ENCODE assay signal across 2 cellular contexts in the genomic region with DNA sequence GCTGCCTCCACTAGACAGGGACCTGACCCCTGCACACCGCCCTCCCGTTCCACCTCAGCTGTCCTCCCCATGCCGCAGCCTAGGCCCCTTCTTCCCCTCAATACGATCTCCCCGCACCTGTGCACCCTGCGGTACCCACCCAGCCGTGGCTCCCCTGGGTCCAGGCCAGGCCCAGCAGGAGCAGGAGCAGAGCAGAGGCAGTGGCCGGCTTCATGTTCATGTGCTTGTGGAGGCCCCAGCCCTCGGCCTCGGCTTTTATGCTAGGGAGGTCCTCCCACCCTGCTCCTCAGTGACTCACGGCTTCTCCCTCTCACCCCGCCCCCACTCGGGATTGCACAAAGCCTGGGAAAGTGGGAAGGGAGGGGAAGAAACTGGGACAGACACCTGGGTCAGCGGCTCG.
A peak's percentile ranks its signal among the peaks of the same experiment; 100 is the strongest.
TF ChIP-seq lines count a peak whose summit lies in the region.

No MANE protein-coding gene starts in this region.

TF ChIP-seq in HEK293, 187 proteins besides CTCF, POLR2A, EP300 and RAD21:
- TF ChIP-seq, protein P1, sequence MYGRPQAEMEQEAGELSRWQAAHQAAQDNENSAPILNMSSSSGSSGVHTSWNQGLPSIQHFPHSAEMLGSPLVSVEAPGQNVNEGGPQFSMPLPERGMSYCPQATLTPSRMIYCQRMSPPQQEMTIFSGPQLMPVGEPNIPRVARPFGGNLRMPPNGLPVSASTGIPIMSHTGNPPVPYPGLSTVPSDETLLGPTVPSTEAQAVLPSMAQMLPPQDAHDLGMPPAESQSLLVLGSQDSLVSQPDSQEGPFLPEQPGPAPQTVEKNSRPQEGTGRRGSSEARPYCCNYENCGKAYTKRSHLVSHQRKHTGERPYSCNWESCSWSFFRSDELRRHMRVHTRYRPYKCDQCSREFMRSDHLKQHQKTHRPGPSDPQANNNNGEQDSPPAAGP (tag by site-specific recombination; IDR thresholded peaks at IDR 0.05), result peak; percentile 90
- no peak for TF ChIP-seq ZNF837 (tag by site-specific recombination; IDR thresholded peaks at IDR 0.05)
- TF ChIP-seq ZNF473 (tag by site-specific recombination; IDR thresholded peaks at IDR 0.05), result 0 out of 2 replicates have a peak, but pooled peaks have one; percentile 51
- TF ChIP-seq ZNF561 (tag by site-specific recombination; IDR thresholded peaks at IDR 0.05; ENCODE audit: borderline replicate concordance), result no peak
- TF ChIP-seq ZNF324 (tag by site-specific recombination; IDR thresholded peaks at IDR 0.05), result no peak
- TF ChIP-seq, protein P2, sequence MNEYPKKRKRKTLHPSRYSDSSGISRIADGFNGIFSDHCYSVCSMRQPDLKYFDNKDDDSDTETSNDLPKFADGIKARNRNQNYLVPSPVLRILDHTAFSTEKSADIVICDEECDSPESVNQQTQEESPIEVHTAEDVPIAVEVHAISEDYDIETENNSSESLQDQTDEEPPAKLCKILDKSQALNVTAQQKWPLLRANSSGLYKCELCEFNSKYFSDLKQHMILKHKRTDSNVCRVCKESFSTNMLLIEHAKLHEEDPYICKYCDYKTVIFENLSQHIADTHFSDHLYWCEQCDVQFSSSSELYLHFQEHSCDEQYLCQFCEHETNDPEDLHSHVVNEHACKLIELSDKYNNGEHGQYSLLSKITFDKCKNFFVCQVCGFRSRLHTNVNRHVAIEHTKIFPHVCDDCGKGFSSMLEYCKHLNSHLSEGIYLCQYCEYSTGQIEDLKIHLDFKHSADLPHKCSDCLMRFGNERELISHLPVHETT (tag by site-specific recombination; IDR thresholded peaks at IDR 0.05), result no peak
- TF ChIP-seq SP3 (tag by site-specific recombination; IDR thresholded peaks at IDR 0.05), result no peak
- TF ChIP-seq EGR2 (tag by site-specific recombination; IDR thresholded peaks at IDR 0.05; ENCODE audit: low read depth), result peak; percentile 87
- no peak for TF ChIP-seq ZNF394 (tag by site-specific recombination; IDR thresholded peaks at IDR 0.05; ENCODE audit: borderline replicate concordance)
- TF ChIP-seq KLF1 (tag by site-specific recombination; IDR thresholded peaks at IDR 0.05), result no peak; the same call in 1 of the 2 replicates
- TF ChIP-seq ZFHX2 (tag by site-specific recombination; conservative IDR thresholded peaks at IDR 0.05), result peak; percentile 85
- no peak; the same call in 1 of the 2 replicates for TF ChIP-seq SP2 (tag by site-specific recombination; IDR thresholded peaks at IDR 0.05)
- no peak for TF ChIP-seq ZNF366 (tag by site-specific recombination; conservative IDR thresholded peaks at IDR 0.05)
- no peak for TF ChIP-seq ZNF350 (tag by site-specific recombination; IDR thresholded peaks at IDR 0.05)
- TF ChIP-seq, protein P3, sequence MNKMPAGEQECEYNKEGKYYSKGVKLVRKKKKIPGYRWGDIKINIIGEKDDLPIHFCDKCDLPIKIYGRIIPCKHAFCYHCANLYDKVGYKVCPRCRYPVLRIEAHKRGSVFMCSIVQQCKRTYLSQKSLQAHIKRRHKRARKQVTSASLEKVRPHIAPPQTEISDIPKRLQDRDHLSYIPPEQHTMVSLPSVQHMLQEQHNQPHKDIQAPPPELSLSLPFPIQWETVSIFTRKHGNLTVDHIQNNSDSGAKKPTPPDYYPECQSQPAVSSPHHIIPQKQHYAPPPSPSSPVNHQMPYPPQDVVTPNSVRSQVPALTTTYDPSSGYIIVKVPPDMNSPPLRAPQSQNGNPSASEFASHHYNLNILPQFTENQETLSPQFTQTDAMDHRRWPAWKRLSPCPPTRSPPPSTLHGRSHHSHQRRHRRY (tag by site-specific recombination; IDR thresholded peaks at IDR 0.05), result no peak
- TF ChIP-seq ZIC2 (tag by site-specific recombination; IDR thresholded peaks at IDR 0.05), result peak; percentile 17; the same call in 1 of the 2 replicates
- no peak for TF ChIP-seq ZNF404 (tag by site-specific recombination; IDR thresholded peaks at IDR 0.05)
- no peak for TF ChIP-seq ZNF23 (tag by site-specific recombination; IDR thresholded peaks at IDR 0.05; ENCODE audit: borderline replicate concordance)
- no peak for TF ChIP-seq ZNF2 (tag by site-specific recombination; IDR thresholded peaks at IDR 0.05)

TF ChIP-seq in H1, 55 proteins besides CTCF, POLR2A, EP300 and RAD21:
- TF ChIP-seq KDM5A (IDR thresholded peaks at IDR 0.05; ENCODE audit: low read length) (no peak), BRCA1 (IDR thresholded peaks at IDR 0.05; ENCODE audit: low read depth, low read length) (no peak), CBX8 (IDR thresholded peaks at IDR 0.05; ENCODE audit: borderline replicate concordance, low read depth, low read length) (no peak), SP2 (IDR thresholded peaks at IDR 0.05; ENCODE audit: low read length) (no peak), TCF12 (IDR thresholded peaks at IDR 0.05; ENCODE audit: low read depth, low read length) (no peak), SP4 (IDR thresholded peaks at IDR 0.05; ENCODE audit: low read length) (no peak), RXRA (IDR thresholded peaks at IDR 0.05; ENCODE audit: insufficient read depth, low read depth, low read length) (no peak), JUND (IDR thresholded peaks at IDR 0.05; ENCODE audit: low read length) (no peak)
TF ChIP-seq in H1: peak in this region for 0.
